7 cellular contexts compared by ENCODE assay signal in genomic region chr20:52242237-52243230, GRCh38. TPM values are rescaled to one million over a fixed set of nuclear protein-coding genes. Genes with fewer than 3 reads are reported as not detected.
A peak's percentile ranks its signal among the peaks of the same experiment; 100 is the strongest.
DNase-seq lines count a peak whose midpoint lies in the region; ATAC-seq and TF ChIP-seq lines count a peak whose summit lies in the region.

No MANE protein-coding gene starts in this region.

- TF ChIP-seq CTCF in GM13976 (IDR thresholded peaks at IDR 0.05; ENCODE audit: borderline replicate concordance, control extremely low read depth, extremely low read depth, insufficient read depth, missing control alignments) (no peak), brain (conservative IDR thresholded peaks at IDR 0.05) (peak; percentile 83 to 85)

- no peaks in the 10 kb centered on the region for H3K9me3 Mint-ChIP-seq in brain

- peaks cover 11% of the 10 kb centered on the region for H3K4me1 Mint-ChIP-seq in brain

- no peak for ATAC-seq in HG02981 (IDR thresholded peaks at IDR 0.05; ENCODE audit: unreplicated experiment)

- H3K27me3 Mint-ChIP-seq in brain, result no peaks in the 10 kb centered on the region

- H3K27ac Mint-ChIP-seq in brain, result no peak overlapping the region

- in situ Hi-C loops in GM13976 (cut with MboI; ENCODE audit: low sequenced_read_pairs, unreplicated experiment), result no loop called here

- no peaks in the 10 kb centered on the region for H3K36me3 Mint-ChIP-seq in brain

- no peak overlapping the region for H3K4me3 Mint-ChIP-seq in brain

- DNase-seq in GM13976 (ENCODE audit: low spot score) (peak; percentile 34), NCI-H1694 (lab: John Stamatoyannopoulos, UW) (peak; percentile 37), midbrain (lab: John Stamatoyannopoulos, UW) (peak; percentile 23), retina (no peak), ecto neural progenitor cell (ENCODE audit: low spot score) (no peak)

RNA-seq across cellular contexts. Expression of gene ZFP64, which starts 51.0 kb away (rescaled TPM):
- polyA plus RNA-seq in brain (ENCODE audit: insufficient read depth, low read depth, low replicate concordance), result 20.7 TPM

Comparison
In these comparisons a context has a peak if more than half of its experiments do, and no peak if none do; other contexts are left out.
1. DNase-seq: peak in GM13976 (single experiment), NCI-H1694 (single experiment) and midbrain (single experiment); none in retina (single experiment) and ecto neural progenitor cell (single experiment).